28 cellular contexts compared by ENCODE assay signal in the genomic region with DNA sequence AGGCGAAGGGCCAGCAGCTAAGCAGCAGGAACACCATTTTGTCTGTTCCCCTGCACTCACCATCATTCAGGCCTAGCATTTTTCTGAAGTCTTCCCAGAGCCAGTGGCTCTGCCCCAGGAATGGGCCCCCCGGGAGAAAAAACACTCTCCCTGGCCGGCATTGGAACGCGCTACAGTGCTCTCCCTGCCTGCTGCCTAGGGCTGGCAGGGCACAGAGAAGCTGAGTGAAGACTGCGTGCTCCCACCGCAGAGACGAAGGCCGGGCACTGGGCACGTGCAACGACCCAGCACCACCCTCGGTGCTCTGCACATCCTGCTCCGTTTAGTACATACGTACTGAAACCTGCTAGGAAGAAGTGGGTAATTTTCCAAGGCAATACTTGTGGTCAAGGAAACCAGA. TPM values are rescaled to one million over a fixed set of nuclear protein-coding genes. Genes with fewer than 3 reads are reported as not detected.
DNase-seq lines count a peak whose midpoint lies in the region; ATAC-seq, FAIRE-seq and TF ChIP-seq lines count a peak whose summit lies in the region.
"Had no signal": no experiment of that assay in that cellular context is flagged by ENCODE, and none has a peak within 500 bp of the region (broad histone marks: within the 10 kb centered on the region; RNA-seq: fewer than 3 reads in every experiment).

No MANE protein-coding gene starts in this region.

- H2AFZ ChIP-seq in fibroblast of lung (ENCODE audit: low read length): no peak overlapping the region

- no peak overlapping the region for H3K27ac Mint-ChIP-seq in activated naive CD8-positive, alpha-beta T cell treated with anti-CD3 and anti-CD28 coated beads for 36 hours
- H3K27ac Mint-ChIP-seq: activated CD4-positive, alpha-beta memory T cell treated with anti-CD3 and anti-CD28 coated beads for 36 hours; activated naive CD4-positive, alpha-beta T cell treated with anti-CD3 and anti-CD28 coated beads, Interleukin-2, amount 10 ng/mL, durations not matched to agents 7 days and 5 days; activated T-helper 1 cell treated with anti-CD3 and anti-CD28 coated beads, Interleukin-12 subunit alpha, Interleukin-12 subunit beta, Interleukin-2, Interleukin-4 antibody, amounts not matched to agents 30 ng/mL and 10 ng/mL and 1 ng/mL, durations not matched to agents 14 hours and 24 hours and 36 hours had no signal

- H3K27me3 ChIP-seq in fibroblast of lung (ENCODE audit: control insufficient read depth, insufficient read depth, low read length): no peaks in the 10 kb centered on the region
- H3K27me3 ChIP-seq: thyroid gland had no signal

- DNase-seq in AG20443 (ENCODE audit: low spot score) (peak; percentile 46), fibroblast of lung (ENCODE audit: low read depth in 2 of 2) (peak in 1 of 2 donors; percentile 19), sciatic nerve (ENCODE audit: low spot score) (no peak), KBM-7 (no peak), putamen (ENCODE audit: low spot score) (no peak), urothelium cell line (ENCODE audit: low spot score) (no peak)
- no peak for DNase-seq in activated naive CD8-positive, alpha-beta T cell treated with anti-CD3 and anti-CD28 coated beads for 36 hours
- DNase-seq: activated CD4-positive, alpha-beta memory T cell treated with anti-CD3 and anti-CD28 coated beads for 36 hours; activated CD8-positive, alpha-beta memory T cell treated with anti-CD3 and anti-CD28 coated beads, Interleukin-2, amount 50 U/mL, for 4 hours; activated naive CD4-positive, alpha-beta T cell treated with anti-CD3 and anti-CD28 coated beads, Interleukin-2, amount 10 ng/mL, durations not matched to agents 7 days and 5 days; central memory CD4-positive, alpha-beta T cell; DMS53; GDM1; HCEC 1CT; KG1; kidney; NCI-H1436; NCI-H2107; NCI-H748 treated with DMSO at 0.1 percent for 48 hours; stimulated activated naive CD8-positive, alpha-beta T cell treated with anti-CD3 and anti-CD28 coated beads, Interleukin-15, Interleukin-2, amounts not matched to agents 100 U/mL and 50 U/mL, for 24 hours; T-helper 1 cell had no signal

- H3K27ac ChIP-seq in angular gyrus (ENCODE audit: low read depth, low read length) (peak overlapping the region; percentile 46), fibroblast of lung (ENCODE audit: insufficient read depth, low read length) (peak overlapping the region; percentile 57)

- H3K4me3 ChIP-seq in fibroblast of lung (replicated peaks in 1 of 4; ENCODE audit: control extremely low read depth in 1 of 4, insufficient read depth in 1 of 4, low read depth in 3 of 4, low read length in 4 of 4): no peak overlapping the region
- H3K4me3 ChIP-seq: thyroid gland had no signal

- H3K4me3 Mint-ChIP-seq in activated naive CD8-positive, alpha-beta T cell treated with anti-CD3 and anti-CD28 coated beads for 36 hours: no peak overlapping the region
- H3K4me3 Mint-ChIP-seq: activated CD4-positive, alpha-beta memory T cell treated with anti-CD3 and anti-CD28 coated beads for 36 hours; activated naive CD4-positive, alpha-beta T cell treated with anti-CD3 and anti-CD28 coated beads, Interleukin-2, amount 10 ng/mL, durations not matched to agents 7 days and 5 days; activated T-helper 1 cell treated with anti-CD3 and anti-CD28 coated beads, Interleukin-12 subunit alpha, Interleukin-12 subunit beta, Interleukin-2, Interleukin-4 antibody, amounts not matched to agents 30 ng/mL and 10 ng/mL and 1 ng/mL, durations not matched to agents 14 hours and 24 hours and 36 hours; neural crest cell had no signal

- H3K36me3 Mint-ChIP-seq in activated naive CD8-positive, alpha-beta T cell treated with anti-CD3 and anti-CD28 coated beads for 36 hours: no peaks in the 10 kb centered on the region
- H3K36me3 Mint-ChIP-seq: activated CD4-positive, alpha-beta memory T cell treated with anti-CD3 and anti-CD28 coated beads for 36 hours; activated naive CD4-positive, alpha-beta T cell treated with anti-CD3 and anti-CD28 coated beads, Interleukin-2, amount 10 ng/mL, durations not matched to agents 7 days and 5 days had no signal

- peaks cover 3% of the 10 kb centered on the region for H3K36me3 ChIP-seq in fibroblast of lung (ENCODE audit: control insufficient read depth, insufficient read depth, low read length)
- H3K36me3 ChIP-seq: thyroid gland had no signal

- ATAC-seq in sciatic nerve: peak; percentile 54
- ATAC-seq: activated CD4-positive, CD25-positive, alpha-beta regulatory T cell treated with anti-CD3 and anti-CD28 coated beads, Interleukin-2, amount 50 U/mL, for 24 hours; stimulated activated naive CD8-positive, alpha-beta T cell treated with anti-CD3 and anti-CD28 coated beads, Interleukin-15, Interleukin-2, amounts not matched to agents 100 U/mL and 50 U/mL, for 24 hours had no signal

- H4K20me1 ChIP-seq in fibroblast of lung (ENCODE audit: control insufficient read depth, extremely low read depth, insufficient read depth, low read length): no peaks in the 10 kb centered on the region

- no peak for FAIRE-seq in urothelium cell line (lab: Jason Lieb, UNC)
- FAIRE-seq: endothelial cell of umbilical vein, HTR-8/SVneo, kidney had no signal

- no peak overlapping the region for H3K9ac ChIP-seq in fibroblast of lung (ENCODE audit: insufficient read depth, low read length)

- no peaks in the 10 kb centered on the region for H3K9me3 ChIP-seq in fibroblast of lung (ENCODE audit: control insufficient read depth, insufficient read depth, low read depth, low read length)
- H3K9me3 ChIP-seq: thyroid gland had no signal

- no peaks in the 10 kb centered on the region for H3K79me2 ChIP-seq in fibroblast of lung (ENCODE audit: control insufficient read depth, insufficient read depth, low read length)

- H3K9me3 Mint-ChIP-seq in activated naive CD8-positive, alpha-beta T cell treated with anti-CD3 and anti-CD28 coated beads for 36 hours: no peaks in the 10 kb centered on the region
- H3K9me3 Mint-ChIP-seq: activated CD4-positive, alpha-beta memory T cell treated with anti-CD3 and anti-CD28 coated beads for 36 hours; activated naive CD4-positive, alpha-beta T cell treated with anti-CD3 and anti-CD28 coated beads, Interleukin-2, amount 10 ng/mL, durations not matched to agents 7 days and 5 days; activated T-helper 1 cell treated with anti-CD3 and anti-CD28 coated beads, Interleukin-12 subunit alpha, Interleukin-12 subunit beta, Interleukin-2, Interleukin-4 antibody, amounts not matched to agents 30 ng/mL and 10 ng/mL and 1 ng/mL, durations not matched to agents 14 hours and 24 hours and 36 hours; neural crest cell had no signal

- TF ChIP-seq CTCF in fibroblast of lung (conservative IDR thresholded peaks at IDR 0.05 in 1 of 2, IDR thresholded peaks at IDR 0.05 in 1 of 2; ENCODE audit: low read depth in 1 of 2, low read length in 2 of 2): no peak

- peak overlapping the region; percentile 44 for H3K4me2 ChIP-seq in fibroblast of lung (ENCODE audit: extremely low read depth, insufficient read depth, low read length)

- intact Hi-C loops in sciatic nerve (cut with DNase I): no loop called here

- H3K4me1 ChIP-seq in fibroblast of lung (ENCODE audit: control insufficient read depth, extremely low read depth, insufficient read depth, low read length): peaks cover 8% of the 10 kb centered on the region

- no peaks in the 10 kb centered on the region for H3K4me1 Mint-ChIP-seq in activated naive CD8-positive, alpha-beta T cell treated with anti-CD3 and anti-CD28 coated beads for 36 hours
- H3K4me1 Mint-ChIP-seq: activated naive CD4-positive, alpha-beta T cell treated with anti-CD3 and anti-CD28 coated beads, Interleukin-2, amount 10 ng/mL, durations not matched to agents 7 days and 5 days; neural crest cell had no signal

- H3K27me3 Mint-ChIP-seq in activated naive CD8-positive, alpha-beta T cell treated with anti-CD3 and anti-CD28 coated beads for 36 hours: peaks cover 48% of the 10 kb centered on the region

- in situ Hi-C loops in KBM-7 (cut with MboI; ENCODE audit: low pct_unique_long_range_greater_than_20kb, low sequenced_read_pairs): no loop called here

RNA-seq across cellular contexts. Expression of gene HSPA12A, which starts 34.4 kb away (rescaled TPM):
- total RNA-seq in fibroblast of lung (9.5 and 15.7 TPM in 2 replicates), sciatic nerve (139 TPM)
- 14.4 and 16.9 TPM in 2 replicates for polyA plus RNA-seq in fibroblast of lung
- polyA plus RNA-seq in fibroblast of lung (2012): 10.8 and 12.3 TPM in 2 replicates
- 16.5 and 34.2 TPM in 2 replicates for polyA minus RNA-seq in fibroblast of lung (ENCODE audit: low replicate concordance)
- under 1 TPM; 0.06 to 0.08 TPM for total RNA-seq in activated naive CD8-positive, alpha-beta T cell treated with anti-CD3 and anti-CD28 coated beads for 36 hours
